11 cellular contexts compared by ENCODE assay signal in the genomic region with DNA sequence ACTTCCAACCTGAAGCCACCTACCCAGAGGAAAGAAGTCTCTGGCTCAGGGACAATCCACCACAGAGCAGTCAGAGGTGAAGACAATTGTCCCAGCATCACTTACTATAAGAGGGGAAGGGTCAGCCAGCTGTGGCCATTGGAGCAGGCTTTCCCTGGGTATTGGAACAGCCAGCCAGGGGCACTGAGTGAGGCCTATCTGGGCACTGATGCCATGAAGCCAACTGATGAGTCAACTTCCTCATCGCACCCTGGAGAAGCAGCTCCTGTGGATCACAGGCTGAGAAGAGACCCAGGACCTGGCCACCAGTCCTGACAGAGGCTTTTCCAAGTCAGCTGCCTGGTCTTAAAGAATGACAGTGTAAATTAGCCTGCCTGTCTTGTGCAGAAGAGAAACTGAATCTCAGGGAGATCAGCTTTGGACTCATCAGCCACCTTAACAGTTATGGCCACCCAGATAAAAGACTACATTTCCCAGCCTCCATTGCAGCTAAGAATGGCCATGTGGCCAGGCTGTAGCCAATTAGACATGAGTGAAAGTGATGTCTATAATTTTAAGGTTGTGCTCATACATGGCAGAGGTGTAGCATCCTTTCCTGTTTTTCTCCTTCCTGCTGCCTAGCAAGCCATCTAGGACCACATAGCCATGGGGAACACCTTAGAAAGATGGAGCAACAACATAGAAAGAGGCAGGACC. TPM values are rescaled to one million over a fixed set of nuclear protein-coding genes. Genes with fewer than 3 reads are reported as not detected.
DNase-seq lines count a peak whose midpoint lies in the region; ATAC-seq, FAIRE-seq and TF ChIP-seq lines count a peak whose summit lies in the region.
"Had no signal": no experiment of that assay in that cellular context is flagged by ENCODE, and none has a peak within 500 bp of the region (broad histone marks: within the 10 kb centered on the region; RNA-seq: fewer than 3 reads in every experiment).

No MANE protein-coding gene starts in this region.

- peak; percentile 58 for ATAC-seq in GM21786 (IDR thresholded peaks at IDR 0.05; ENCODE audit: unreplicated experiment)
- ATAC-seq in T-helper 17 cell, result peak; percentile 80

- H3K36me3 ChIP-seq in thyroid gland, result peaks cover 3 to 11% of the 10 kb centered on the region in 2 donors

- H3K36me3 Mint-ChIP-seq in T-helper 17 cell (ENCODE audit: low read depth), result no peaks in the 10 kb centered on the region

- H3K27me3 ChIP-seq in thyroid gland, result no peaks in the 10 kb centered on the region

- peak; percentile 30 for DNase-seq in D341Med (ENCODE audit: low spot score)
- DNase-seq in T-helper 17 cell, result no peak
- peak; percentile 60 for DNase-seq in iris pigment epithelial cell (ENCODE audit: low read depth)
- no peak for DNase-seq in dedifferentiated amniotic fluid mesenchymal stem cell (ENCODE audit: extremely low spot score)
- no peak for DNase-seq in thyroid gland
- DNase-seq in NCI-H748 treated with DMSO at 0.1 percent for 48 hours (lab: John Stamatoyannopoulos, UW), result no peak
- DNase-seq in D721Med (ENCODE audit: insufficient read length, low spot score), result no peak

- no peak overlapping the region for H3K27ac Mint-ChIP-seq in T-helper 17 cell
- H3K27ac Mint-ChIP-seq: nephron had no signal

- H3K4me3 Mint-ChIP-seq in T-helper 17 cell, result no peak overlapping the region
- H3K4me3 Mint-ChIP-seq: nephron had no signal

- H3K4me3 ChIP-seq in thyroid gland (replicated peaks in 1 of 3), result no peak overlapping the region

- no peak overlapping the region for H3K27ac ChIP-seq in thyroid gland
- H3K27ac ChIP-seq: KMS-11 had no signal

- no peak for FAIRE-seq in D721Med (lab: Jason Lieb, UNC)
- FAIRE-seq: colon had no signal

- no peaks in the 10 kb centered on the region for H3K4me1 ChIP-seq in thyroid gland

- no peaks in the 10 kb centered on the region for H3K9me3 ChIP-seq in T-helper 17 cell (ENCODE audit: control insufficient read depth, low read length, poor library complexity, severe bottlenecking)
- no peaks in the 10 kb centered on the region for H3K9me3 ChIP-seq in thyroid gland

- peaks cover 4% of the 10 kb centered on the region for H3K4me1 Mint-ChIP-seq in T-helper 17 cell

- TF ChIP-seq POLR2A in thyroid gland (IDR thresholded peaks at IDR 0.05), result no peak

- TF ChIP-seq CTCF in thyroid gland (IDR thresholded peaks at IDR 0.05) (no peak), D721Med (IDR thresholded peaks at IDR 0.05; ENCODE audit: insufficient read depth, missing control alignments) (no peak)

- intact Hi-C loops in thyroid gland (cut with DNase I), result no loop called here

- H3K27me3 Mint-ChIP-seq in T-helper 17 cell, result peaks cover 54% of the 10 kb centered on the region

- WGBS in thyroid gland, 2 donors, result 100% methylated on average over 1 of the region's 1 CpG

RNA-seq across cellular contexts. Expression of gene CHST1, which starts 19.0 kb away (rescaled TPM):
- total RNA-seq in T-helper 17 cell (not detected), thyroid gland (10 to 100 TPM; 19.3 to 28.9 (median 25.0) TPM)

Comparison
In these comparisons a context has a peak if more than half of its experiments do, and no peak if none do; other contexts are left out.
1. DNase-seq: peak in D341Med (single experiment) and iris pigment epithelial cell (single experiment); none in T-helper 17 cell (0 of 3), dedifferentiated amniotic fluid mesenchymal stem cell (single experiment), thyroid gland (0 of 2), NCI-H748 treated with DMSO at 0.1 percent for 48 hours (single experiment) and D721Med (single experiment).
2. RNA of gene CHST1, which starts 19.0 kb away (total RNA-seq): 19.3 to 28.9 TPM in thyroid gland; not detected in T-helper 17 cell; every median in the first group is over 10 times any median in the second.